20 cellular contexts compared by ENCODE assay signal in the genomic region with DNA sequence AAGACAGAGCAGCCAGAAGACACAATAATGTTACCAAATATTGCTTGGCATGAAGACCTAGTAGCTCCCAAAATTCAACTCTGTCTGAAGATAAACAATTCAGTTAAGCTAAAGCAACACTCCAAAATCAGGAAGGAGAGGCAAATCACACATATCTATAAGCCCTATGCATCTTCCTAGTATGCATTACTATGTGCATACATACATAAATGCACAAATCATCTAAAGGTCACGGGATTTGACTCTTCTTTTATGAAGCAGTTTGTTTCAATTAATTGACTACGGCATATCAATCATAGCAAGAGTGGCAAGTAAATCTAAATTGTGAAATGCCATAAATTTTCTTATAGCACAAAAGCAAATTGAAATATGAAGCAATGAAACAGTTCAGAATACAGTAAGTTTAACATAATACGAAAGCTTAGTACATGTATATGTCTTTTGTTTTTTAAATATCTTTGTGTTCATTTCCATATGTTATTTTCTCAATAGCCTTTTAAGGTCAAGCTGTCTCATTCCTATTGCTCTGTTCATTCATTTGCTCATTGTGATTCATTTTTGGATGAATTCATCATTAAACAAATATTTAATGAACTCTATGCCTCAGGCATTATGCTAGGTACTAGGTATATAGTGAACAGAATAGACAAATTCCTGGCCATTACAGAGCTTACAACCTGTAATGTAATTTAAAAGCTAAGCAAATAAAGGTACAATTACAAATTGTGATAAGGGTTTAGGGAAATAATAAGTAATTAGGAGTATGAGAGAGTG.
A peak's percentile ranks its signal among the peaks of the same experiment; 100 is the strongest.
DNase-seq lines count a peak whose midpoint lies in the region; ATAC-seq and TF ChIP-seq lines count a peak whose summit lies in the region.
"Had no signal": no experiment of that assay in that cellular context is flagged by ENCODE, and none has a peak within 500 bp of the region (broad histone marks: within the 10 kb centered on the region; RNA-seq: fewer than 3 reads in every experiment).

No MANE protein-coding gene starts in this region.

- H3K27ac ChIP-seq in 22Rv1: peak overlapping the region; percentile 83
- H3K27ac ChIP-seq: right atrium auricular region had no signal

- no peak overlapping the region for H3K4me3 ChIP-seq in choroid plexus epithelial cell (ENCODE audit: low read depth, low read length)
- H3K4me3 ChIP-seq: GM23338, right atrium auricular region had no signal

- DNase-seq in GM03348 (ENCODE audit: low spot score) (peak; percentile 10), NCI-H146 treated with DMSO at 0.1 percent for 48 hours (lab: John Stamatoyannopoulos, UW; ENCODE audit: unreplicated experiment) (peak; percentile 13), choroid plexus epithelial cell (ENCODE audit: low read depth) (peak; percentile 8), ecto neural progenitor cell (ENCODE audit: low spot score) (no peak), HK-2 (ENCODE audit: unreplicated experiment) (no peak)
- no peak for DNase-seq in stimulated activated CD4-positive, alpha-beta T cell treated with anti-CD3 and anti-CD28 coated beads, Interleukin-15, amount 100 ng/mL, for 24 hours
- DNase-seq: activated CD4-positive, alpha-beta T cell treated with anti-CD3 and anti-CD28 coated beads, Interleukin-2, amount 10 ng/mL, durations not matched to agents 7 days and 5 days; activated naive CD8-positive, alpha-beta T cell treated with anti-CD3 and anti-CD28 coated beads, Interleukin-2, amount 10 ng/mL, durations not matched to agents 7 days and 5 days; CD4-positive, CD25-positive, alpha-beta regulatory T cell; DMS153; mesenchymal stem cell; NCI-H1930; NCI-H510A; Right ventricle myocardium superior; stimulated activated CD8-positive, alpha-beta memory T cell treated with anti-CD3 and anti-CD28 coated beads, Interleukin-4, amount 100 ng/mL, for 48 hours had no signal

- TF ChIP-seq CTCF in 22Rv1 (IDR thresholded peaks at IDR 0.05): no peak
- no peak for TF ChIP-seq CTCF in choroid plexus epithelial cell (conservative IDR thresholded peaks at IDR 0.05; ENCODE audit: low read depth, low read length)

- no peak for ATAC-seq in GM21528 (IDR thresholded peaks at IDR 0.05; ENCODE audit: low FRiP score, unreplicated experiment)
- ATAC-seq: activated T-helper 17 cell treated with anti-CD3 and anti-CD28 coated beads, Interleukin-2, amount 50 U/mL, for 72 hours; GM23338 had no signal

Comparison
In these comparisons a context has a peak if more than half of its experiments do, and no peak if none do; other contexts are left out.
1. DNase-seq: peak in GM03348 (single experiment), NCI-H146 treated with DMSO at 0.1 percent for 48 hours (single experiment) and choroid plexus epithelial cell (single experiment); none in stimulated activated CD4-positive, alpha-beta T cell treated with anti-CD3 and anti-CD28 coated beads, Interleukin-15, amount 100 ng/mL, for 24 hours (single experiment), ecto neural progenitor cell (single experiment) and HK-2 (single experiment).